In genomic region chr18:80086281-80086680, GRCh38 we compare ENCODE assay signal across 27 cellular contexts.
"Had no signal": no experiment of that assay in that cellular context is flagged by ENCODE, and none has a peak within 500 bp of the region (broad histone marks: within the 10 kb centered on the region; RNA-seq: fewer than 3 reads in every experiment).

No MANE protein-coding gene starts in this region.

- FAIRE-seq: frontal cortex, TTC549 had no signal

- H3K27ac ChIP-seq: brain microvascular endothelial cell, hepatocyte, ovary, prostate gland, spleen, suprapubic skin, transverse colon, uterus, WERI-Rb-1 had no signal

- H3K27me3 ChIP-seq: brain microvascular endothelial cell, hepatocyte, ovary, spleen, suprapubic skin, transverse colon, uterus had no signal

- H3K9me3 ChIP-seq: prostate gland had no signal

- H3K4me3 Mint-ChIP-seq: activated CD8-positive, alpha-beta T cell treated with anti-CD3 and anti-CD28 coated beads, Interleukin-2, amount 10 ng/mL, durations not matched to agents 7 days and 5 days; activated naive CD4-positive, alpha-beta T cell treated with anti-CD3 and anti-CD28 coated beads, Interleukin-2, amount 50 U/mL, for 24 hours; immature natural killer cell; natural killer cell; stimulated activated naive CD8-positive, alpha-beta T cell treated with anti-CD3 and anti-CD28 coated beads, Interleukin-15, amount 100 ng/mL, for 72 hours had no signal

- H3K4me1 Mint-ChIP-seq: activated naive CD4-positive, alpha-beta T cell treated with anti-CD3 and anti-CD28 coated beads, Interleukin-2, amount 50 U/mL, for 24 hours; immature natural killer cell; natural killer cell; stimulated activated naive CD8-positive, alpha-beta T cell treated with anti-CD3 and anti-CD28 coated beads, Interleukin-15, amount 100 ng/mL, for 72 hours had no signal

- H3K27ac Mint-ChIP-seq: activated CD8-positive, alpha-beta T cell treated with anti-CD3 and anti-CD28 coated beads, Interleukin-2, amount 10 ng/mL, durations not matched to agents 7 days and 5 days; activated naive CD4-positive, alpha-beta T cell treated with anti-CD3 and anti-CD28 coated beads, Interleukin-2, amount 50 U/mL, for 24 hours; immature natural killer cell; natural killer cell; stimulated activated naive CD8-positive, alpha-beta T cell treated with anti-CD3 and anti-CD28 coated beads, Interleukin-15, amount 100 ng/mL, for 72 hours had no signal

- H2AFZ ChIP-seq: hepatocyte had no signal

- H3K79me2 ChIP-seq: hepatocyte had no signal

- H3K4me1 ChIP-seq: prostate gland, spleen, suprapubic skin, transverse colon, uterus had no signal

- DNase-seq: activated CD4-positive, alpha-beta T cell treated with anti-CD3 and anti-CD28 coated beads for 1 hour; activated CD4-positive, alpha-beta T cell treated with anti-CD3 and anti-CD28 coated beads, Interleukin-2, amount 50 U/mL, for 1 hour; activated CD8-positive, alpha-beta T cell treated with anti-CD3 and anti-CD28 coated beads, Interleukin-2, amount 10 ng/mL, durations not matched to agents 7 days and 5 days; activated gamma-delta T cell treated with Interleukin-2 at 50 U/mL for 16 hours; aorta; brain microvascular endothelial cell; central memory CD4-positive, alpha-beta T cell; dermis blood vessel endothelial cell; effector CD8-positive, alpha-beta T cell; glutamatergic neuron; immature natural killer cell; left ventricle myocardium superior; mammary epithelial cell; midbrain; natural killer cell; ovary; spleen; stimulated activated naive CD8-positive, alpha-beta T cell treated with anti-CD3 and anti-CD28 coated beads, Interleukin-15, amount 100 ng/mL, for 72 hours; transverse colon; uterus; WERI-Rb-1 had no signal

- H3K4me2 ChIP-seq: hepatocyte had no signal

- H3K36me3 ChIP-seq: brain microvascular endothelial cell, prostate gland, spleen, suprapubic skin, transverse colon, uterus, WERI-Rb-1 had no signal

- H3K4me3 ChIP-seq: hepatocyte, ovary, prostate gland, spleen, suprapubic skin, transverse colon, uterus had no signal
